8 cellular contexts compared by ENCODE assay signal in genomic region chr2:26785431-26786206, GRCh38. TPM values are rescaled to one million over a fixed set of nuclear protein-coding genes. Genes with fewer than 3 reads are reported as not detected.
DNase-seq lines count a peak whose midpoint lies in the region; ATAC-seq and TF ChIP-seq lines count a peak whose summit lies in the region.

Gene CENPA, plus strand, starts transcription at chr2:26786056. Its CDS starts 141 bp downstream, at chr2:26786197.

- TF ChIP-seq CTCF in GM10248 (IDR thresholded peaks at IDR 0.05; ENCODE audit: control extremely low read depth, extremely low read depth, low read depth, missing control alignments) (no peak), omental fat pad (IDR thresholded peaks at IDR 0.05) (no peak)

- H3K36me3 Mint-ChIP-seq in activated naive CD4-positive, alpha-beta T cell treated with anti-CD3 and anti-CD28 coated beads, Interleukin-2, amount 50 U/mL, for 72 hours = peaks cover 23 to 36% of the 10 kb centered on the region in 2 donors

- H3K9me3 ChIP-seq in thymus (ENCODE audit: control insufficient read depth) = no peaks in the 10 kb centered on the region

- no peaks in the 10 kb centered on the region for H3K27me3 ChIP-seq in thymus (ENCODE audit: control insufficient read depth, insufficient read depth)

- peak within 1 kb of the TSS; percentile 84 for H3K4me3 ChIP-seq in thymus (ENCODE audit: low read length)

- POLR2A ChIA-PET in GM10248 (lab: Yijun Ruan, JAX) = interaction anchor here (0.6 kb wide), 1 partner anchor 744 kb away, joined by 3 read pairs; no protein-coding TSS in a partner anchor

- H3K4me1 ChIP-seq in thymus (ENCODE audit: control insufficient read depth, insufficient read depth, low read length) = peaks cover 8% of the 10 kb centered on the region

- peak within 1 kb of the TSS; percentile 54 to 85 for H3K27ac Mint-ChIP-seq in activated naive CD4-positive, alpha-beta T cell treated with anti-CD3 and anti-CD28 coated beads, Interleukin-2, amount 50 U/mL, for 72 hours

- CTCF ChIA-PET in GM10248 (lab: Yijun Ruan, JAX) = interaction anchor here (1.4 kb wide), 1 partner anchor 60 kb away, joined by 3 read pairs; no protein-coding TSS in a partner anchor

- 1% methylated on average over 55 of the region's 55 CpGs for WGBS in thymus

- ATAC-seq in HG02610 (IDR thresholded peaks at IDR 0.05; ENCODE audit: unreplicated experiment) = peak; percentile 99
- ATAC-seq in activated naive CD4-positive, alpha-beta T cell treated with anti-CD3 and anti-CD28 coated beads, Interleukin-2, amount 50 U/mL, for 72 hours = peak; percentile 99 to 100
- peak; percentile 100 for ATAC-seq in omental fat pad (ENCODE audit: low FRiP score)

- peak within 1 kb of the TSS; percentile 84 for H3K27ac ChIP-seq in thymus (ENCODE audit: low read depth)

- peaks cover 3% of the 10 kb centered on the region for H3K36me3 ChIP-seq in thymus (ENCODE audit: control insufficient read depth, insufficient read depth)

- DNase-seq in GM10248 (ENCODE audit: extremely low spot score) (peak; percentile 99), NCI-H1092 treated with DMSO at 0.1 percent for 48 hours (lab: John Stamatoyannopoulos, UW) (peak; percentile 96), SKM-1 (lab: John Stamatoyannopoulos, UW; ENCODE audit: unreplicated experiment) (peak; percentile 95), glomerular visceral epithelial cell (ENCODE audit: extremely low spot score) (peak; percentile 99), omental fat pad (ENCODE audit: low spot score) (peak; percentile 96)
- peak; percentile 92 to 95 for DNase-seq in activated naive CD4-positive, alpha-beta T cell treated with anti-CD3 and anti-CD28 coated beads, Interleukin-2, amount 50 U/mL, for 72 hours (ENCODE audit: low spot score in 2 of 2)

- H3K9me3 Mint-ChIP-seq in activated naive CD4-positive, alpha-beta T cell treated with anti-CD3 and anti-CD28 coated beads, Interleukin-2, amount 50 U/mL, for 72 hours = peaks cover 0 to 7% of the 10 kb centered on the region in 2 donors

RNA-seq across cellular contexts. Expression of gene CENPA, which starts in this region (rescaled TPM):
- total RNA-seq in activated naive CD4-positive, alpha-beta T cell treated with anti-CD3 and anti-CD28 coated beads, Interleukin-2, amount 50 U/mL, for 72 hours = 10 to 100 TPM; 26.9 to 38.1 TPM
- 1 to 10 TPM in 1 of 4 donors, under 1 TPM in 1, not detected in 2; 0.46 to 1.1 TPM for total RNA-seq in omental fat pad
- polyA plus RNA-seq in thymus = 4.2 TPM

Comparison
In these comparisons a context has a peak if more than half of its experiments do, and no peak if none do; other contexts are left out.
1. Peak in every context shown above with its lines: DNase-seq, ATAC-seq, H3K4me3 ChIP-seq and H3K27ac ChIP-seq.
2. RNA of gene CENPA (total RNA-seq): 26.9 to 38.1 TPM in activated naive CD4-positive, alpha-beta T cell treated with anti-CD3 and anti-CD28 coated beads, Interleukin-2, amount 50 U/mL, for 72 hours; 0.46 to 1.1 TPM in omental fat pad; every median in the first group is over 10 times any median in the second.